ENCODE assay signal across 8 cellular contexts in the genomic region with DNA sequence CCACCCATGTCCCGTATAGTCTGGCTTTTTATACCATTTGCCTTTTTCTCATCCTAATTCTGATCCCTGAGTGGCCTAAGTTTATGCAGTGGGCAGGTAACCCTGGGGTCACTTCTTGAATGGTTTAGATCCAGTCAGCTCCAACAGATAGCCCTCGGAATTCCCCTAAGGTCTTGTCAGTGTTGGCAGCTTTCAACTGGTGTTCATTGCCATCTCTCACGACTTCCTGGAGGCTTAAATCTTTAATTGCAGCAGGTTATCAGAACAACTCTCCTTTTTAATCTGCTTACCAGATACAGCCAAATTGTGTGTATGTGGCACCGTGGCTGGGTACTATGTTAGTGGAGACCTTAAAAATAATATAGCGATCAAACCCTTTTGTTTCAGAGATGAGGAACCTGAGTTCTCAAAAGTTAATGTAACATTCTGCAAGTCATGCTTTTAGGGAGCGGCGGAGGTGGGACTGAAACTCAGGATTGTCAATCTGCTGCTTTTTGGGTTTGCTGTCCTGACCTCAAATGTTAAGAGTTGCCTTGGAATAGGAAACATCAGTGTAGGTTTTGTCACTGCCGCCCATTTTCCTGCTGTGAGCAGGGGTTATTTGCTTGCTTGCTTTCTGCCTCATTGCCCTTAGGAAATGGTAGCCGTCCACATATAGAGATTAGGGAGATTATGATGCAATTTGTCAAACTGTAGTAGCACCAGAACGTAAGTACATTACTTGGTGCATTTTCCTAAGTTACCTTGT. TPM values are rescaled to one million over a fixed set of nuclear protein-coding genes. Genes with fewer than 3 reads are reported as not detected.
DNase-seq lines count a peak whose midpoint lies in the region; ATAC-seq and TF ChIP-seq lines count a peak whose summit lies in the region.

No MANE protein-coding gene starts in this region.

- no peak for TF ChIP-seq CTCF in CD8-positive, alpha-beta T cell (IDR thresholded peaks at IDR 0.05)
- no peak for TF ChIP-seq CTCF in GM10248 (IDR thresholded peaks at IDR 0.05; ENCODE audit: control extremely low read depth, extremely low read depth, low read depth, missing control alignments)

- ATAC-seq in CD8-positive, alpha-beta T cell = peak; percentile 8
- ATAC-seq in GM19035 (IDR thresholded peaks at IDR 0.05; ENCODE audit: unreplicated experiment) (peak; percentile 23), HG03457 (IDR thresholded peaks at IDR 0.05; ENCODE audit: unreplicated experiment) (peak; percentile 14)
- ATAC-seq in stimulated activated naive B cell treated with anti-CD40 and anti-IgM and Interleukin-4, amounts not matched to agents 10 μg/mL and 1 μg/mL and 100 μg/mL, for 72 hours (replicated peaks) = peak; percentile 38 to 40

- H3K4me1 ChIP-seq in CD8-positive, alpha-beta T cell (ENCODE audit: insufficient read depth, low read length) = peaks cover 51% of the 10 kb centered on the region
- H3K4me1 ChIP-seq in iPS DF 6.9 (ENCODE audit: control insufficient read depth, insufficient read depth, low read length) = 0 out of 2 replicates have a peak, but pooled peaks cover 2% of the 10 kb centered on the region

- POLR2A ChIA-PET in CD8-positive, alpha-beta T cell (lab: Charles Lee) = interaction anchor here (0.9 to 2.8 kb wide), 3 partner anchors 10 to 149 kb away, joined by 3 to 25 read pairs (median 3); partner anchors contain the start of gene CBLL1
- POLR2A ChIA-PET in GM10248 (lab: Yijun Ruan, JAX) = no interaction called here

- H3K9me3 ChIP-seq in CD8-positive, alpha-beta T cell (ENCODE audit: low read length) = no peaks in the 10 kb centered on the region
- no peaks in the 10 kb centered on the region for H3K9me3 ChIP-seq in iPS DF 6.9 (ENCODE audit: control insufficient read depth, insufficient read depth, low read length)

- H3K4me1 Mint-ChIP-seq in CD8-positive, alpha-beta T cell (ENCODE audit: low read depth) = peaks cover 53% of the 10 kb centered on the region
- H3K4me1 Mint-ChIP-seq in activated T-helper 1 cell treated with anti-CD3 and anti-CD28 coated beads, Interleukin-12 subunit alpha, Interleukin-12 subunit beta, Interleukin-2, Interleukin-4 antibody, amounts not matched to agents 30 ng/mL and 10 ng/mL and 1 ng/mL, durations not matched to agents 14 hours and 24 hours and 36 hours (ENCODE audit: low read depth) = peaks cover 51% of the 10 kb centered on the region
- H3K4me1 Mint-ChIP-seq in stimulated activated naive B cell treated with anti-CD40 and anti-IgM and Interleukin-4, amounts not matched to agents 10 μg/mL and 1 μg/mL and 100 μg/mL, for 72 hours = peaks cover 18 to 33% of the 10 kb centered on the region in 2 donors

- CTCF ChIA-PET in CD8-positive, alpha-beta T cell (lab: Charles Lee) = interaction anchor here (0.9 to 4.6 kb wide), 3 partner anchors 13 to 724 kb away, joined by 3 to 39 read pairs (median 8); partner anchors contain the start of gene CBLL1
- CTCF ChIA-PET in GM10248 (lab: Yijun Ruan, JAX) = interaction anchor here (1.2 kb wide), 1 partner anchor 20 kb away, joined by 3 read pairs; no protein-coding TSS in a partner anchor

- peak overlapping the region; percentile 98 for H3K27ac Mint-ChIP-seq in CD8-positive, alpha-beta T cell
- peak overlapping the region; percentile 100 for H3K27ac Mint-ChIP-seq in activated T-helper 1 cell treated with anti-CD3 and anti-CD28 coated beads, Interleukin-12 subunit alpha, Interleukin-12 subunit beta, Interleukin-2, Interleukin-4 antibody, amounts not matched to agents 30 ng/mL and 10 ng/mL and 1 ng/mL, durations not matched to agents 14 hours and 24 hours and 36 hours
- peak overlapping the region; percentile 99 for H3K27ac Mint-ChIP-seq in stimulated activated naive B cell treated with anti-CD40 and anti-IgM and Interleukin-4, amounts not matched to agents 10 μg/mL and 1 μg/mL and 100 μg/mL, for 72 hours

- peak overlapping the region; percentile 79 for H3K4me3 ChIP-seq in CD8-positive, alpha-beta T cell (ENCODE audit: low read depth, low read length)
- peak overlapping the region; percentile 85; the same call in 1 of the 2 replicates for H3K4me3 ChIP-seq in iPS DF 6.9 (ENCODE audit: low read length)

- H3K9me3 Mint-ChIP-seq in CD8-positive, alpha-beta T cell = no peaks in the 10 kb centered on the region
- no peaks in the 10 kb centered on the region for H3K9me3 Mint-ChIP-seq in activated T-helper 1 cell treated with anti-CD3 and anti-CD28 coated beads, Interleukin-12 subunit alpha, Interleukin-12 subunit beta, Interleukin-2, Interleukin-4 antibody, amounts not matched to agents 30 ng/mL and 10 ng/mL and 1 ng/mL, durations not matched to agents 14 hours and 24 hours and 36 hours
- no peaks in the 10 kb centered on the region for H3K9me3 Mint-ChIP-seq in stimulated activated naive B cell treated with anti-CD40 and anti-IgM and Interleukin-4, amounts not matched to agents 10 μg/mL and 1 μg/mL and 100 μg/mL, for 72 hours

- peaks cover 47% of the 10 kb centered on the region for H3K36me3 Mint-ChIP-seq in CD8-positive, alpha-beta T cell
- peaks cover 25% of the 10 kb centered on the region for H3K36me3 Mint-ChIP-seq in activated T-helper 1 cell treated with anti-CD3 and anti-CD28 coated beads, Interleukin-12 subunit alpha, Interleukin-12 subunit beta, Interleukin-2, Interleukin-4 antibody, amounts not matched to agents 30 ng/mL and 10 ng/mL and 1 ng/mL, durations not matched to agents 14 hours and 24 hours and 36 hours (ENCODE audit: low read depth)
- H3K36me3 Mint-ChIP-seq in stimulated activated naive B cell treated with anti-CD40 and anti-IgM and Interleukin-4, amounts not matched to agents 10 μg/mL and 1 μg/mL and 100 μg/mL, for 72 hours = peaks cover 16 to 24% of the 10 kb centered on the region in 2 donors

- H3K27me3 ChIP-seq in CD8-positive, alpha-beta T cell (ENCODE audit: insufficient read depth, low read length) = no peaks in the 10 kb centered on the region
- H3K27me3 ChIP-seq in iPS DF 6.9 (ENCODE audit: control insufficient read depth, insufficient read depth, low read length) = no peaks in the 10 kb centered on the region

- no peaks in the 10 kb centered on the region for H3K27me3 Mint-ChIP-seq in CD8-positive, alpha-beta T cell (ENCODE audit: low read depth)
- H3K27me3 Mint-ChIP-seq in activated T-helper 1 cell treated with anti-CD3 and anti-CD28 coated beads, Interleukin-12 subunit alpha, Interleukin-12 subunit beta, Interleukin-2, Interleukin-4 antibody, amounts not matched to agents 30 ng/mL and 10 ng/mL and 1 ng/mL, durations not matched to agents 14 hours and 24 hours and 36 hours (ENCODE audit: insufficient read depth) = no peaks in the 10 kb centered on the region
- no peaks in the 10 kb centered on the region for H3K27me3 Mint-ChIP-seq in stimulated activated naive B cell treated with anti-CD40 and anti-IgM and Interleukin-4, amounts not matched to agents 10 μg/mL and 1 μg/mL and 100 μg/mL, for 72 hours

- no peak for DNase-seq in CD8-positive, alpha-beta T cell
- no peak for DNase-seq in activated T-helper 1 cell treated with anti-CD3 and anti-CD28 coated beads, Interleukin-12 subunit alpha, Interleukin-12 subunit beta, Interleukin-2, Interleukin-4 antibody, amounts not matched to agents 30 ng/mL and 10 ng/mL and 1 ng/mL, durations not matched to agents 14 hours and 24 hours and 36 hours (ENCODE audit: low spot score)
- DNase-seq in iPS DF 6.9 (ENCODE audit: low read depth, low spot score) (no peak), GM10248 (ENCODE audit: extremely low spot score) (no peak)
- no peak for DNase-seq in stimulated activated naive B cell treated with anti-CD40 and anti-IgM and Interleukin-4, amounts not matched to agents 10 μg/mL and 1 μg/mL and 100 μg/mL, for 72 hours
- no peak for DNase-seq in activated effector memory CD4-positive, alpha-beta T cell treated with Interleukin-2 at 50 U/mL for 16 hours

- WGBS in iPS DF 6.9 (ENCODE audit: insufficient coverage, insufficient read length) = no CpG with 5 or more reads among the region's 10 CpGs

- H3K4me3 Mint-ChIP-seq in CD8-positive, alpha-beta T cell = peak overlapping the region; percentile 98
- H3K4me3 Mint-ChIP-seq in activated T-helper 1 cell treated with anti-CD3 and anti-CD28 coated beads, Interleukin-12 subunit alpha, Interleukin-12 subunit beta, Interleukin-2, Interleukin-4 antibody, amounts not matched to agents 30 ng/mL and 10 ng/mL and 1 ng/mL, durations not matched to agents 14 hours and 24 hours and 36 hours = peak overlapping the region; percentile 100
- H3K4me3 Mint-ChIP-seq in stimulated activated naive B cell treated with anti-CD40 and anti-IgM and Interleukin-4, amounts not matched to agents 10 μg/mL and 1 μg/mL and 100 μg/mL, for 72 hours = peak overlapping the region; percentile 94 to 98

- no peaks in the 10 kb centered on the region for H3K36me3 ChIP-seq in CD8-positive, alpha-beta T cell (ENCODE audit: insufficient read depth, low read length)
- peaks cover 3% of the 10 kb centered on the region; the same call in 1 of the 2 replicates for H3K36me3 ChIP-seq in iPS DF 6.9 (ENCODE audit: control insufficient read depth, insufficient read depth, low read length)

- intact Hi-C loops in CD8-positive, alpha-beta T cell (cut with DNase I, micrococcal nuclease) = loop anchor here (1.0 to 10.0 kb wide), 13 partner anchors 148 to 1779 kb away; partner anchors contain the start of genes PRKAR2B (in 2 of the 2), CCDC71L (in 1 of the 2), COG5 (in 1 of the 2) and DNAJB9 (in 1 of the 2)
- intact Hi-C loops in activated T-helper 1 cell treated with anti-CD3 and anti-CD28 coated beads, Interleukin-12 subunit alpha, Interleukin-12 subunit beta, Interleukin-2, Interleukin-4 antibody, amounts not matched to agents 30 ng/mL and 10 ng/mL and 1 ng/mL, durations not matched to agents 14 hours and 24 hours and 36 hours (cut with micrococcal nuclease) = loop anchor here (1.0 to 5.0 kb wide), 9 partner anchors 12 to 723 kb away; partner anchors contain the start of genes BCAP29, COG5, DUS4L and PNPLA8

- peak overlapping the region; percentile 88 for H3K27ac ChIP-seq in CD8-positive, alpha-beta T cell (ENCODE audit: low read depth, low read length)
- no peak overlapping the region for H3K27ac ChIP-seq in iPS DF 6.9 (ENCODE audit: low read length)

RNA-seq across cellular contexts. Expression of gene DLD, which starts 0.8 kb away (rescaled TPM):
- total RNA-seq in CD8-positive, alpha-beta T cell = 10 to 100 TPM; 83.5 to 85.9 TPM
- total RNA-seq in activated T-helper 1 cell treated with anti-CD3 and anti-CD28 coated beads, Interleukin-12 subunit alpha, Interleukin-12 subunit beta, Interleukin-2, Interleukin-4 antibody, amounts not matched to agents 30 ng/mL and 10 ng/mL and 1 ng/mL, durations not matched to agents 14 hours and 24 hours and 36 hours = 98.6 and 114 TPM in 2 replicates
